8 cellular contexts compared by ENCODE assay signal in the genomic region with DNA sequence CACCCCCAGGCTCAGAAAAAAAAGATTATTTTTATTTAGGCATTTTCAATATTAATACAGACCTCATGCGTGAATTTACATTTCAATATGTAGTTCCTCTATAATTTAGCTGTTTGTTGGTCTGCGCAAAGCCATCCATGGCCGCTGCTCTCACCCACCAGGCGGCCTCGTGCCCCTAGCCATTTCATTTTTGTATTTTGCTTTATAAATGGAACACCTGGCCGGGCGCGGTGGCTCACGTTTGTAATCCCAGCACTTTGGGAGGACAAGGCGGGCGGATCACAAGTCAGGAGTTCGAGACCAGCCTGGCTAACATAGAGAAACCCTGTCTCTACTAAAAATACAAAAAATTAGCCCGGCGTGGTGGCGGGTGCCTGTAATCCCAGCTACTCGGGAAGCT. TPM values are rescaled to one million over a fixed set of nuclear protein-coding genes. Genes with fewer than 3 reads are reported as not detected.
DNase-seq lines count a peak whose midpoint lies in the region; ATAC-seq and TF ChIP-seq lines count a peak whose summit lies in the region.
"Not testable (repeated sequence)": the region's sequence is repeated elsewhere in the genome, so short reads cannot be mapped to it uniquely, and the experiment has no call there.
"Had no signal": no experiment of that assay in that cellular context is flagged by ENCODE, and none has a peak within 500 bp of the region (broad histone marks: within the 10 kb centered on the region; RNA-seq: fewer than 3 reads in every experiment).

No MANE protein-coding gene starts in this region.

- peak overlapping the region; percentile 79 for H3K27ac Mint-ChIP-seq in CD4-positive, alpha-beta T cell
- H3K27ac Mint-ChIP-seq in WTC11, result not testable (repeated sequence)
- H3K27ac Mint-ChIP-seq in stimulated activated effector memory CD8-positive, alpha-beta T cell treated with anti-CD3 and anti-CD28 coated beads, Interleukin-12 subunit alpha, Interleukin-12 subunit beta, amount 100 ng/mL, for 72 hours, result peak overlapping the region; percentile 94

- intact Hi-C loops in CD4-positive, alpha-beta T cell (cut with DNase I, micrococcal nuclease), result loop anchor here (5.0 to 10.0 kb wide), 6 partner anchors 201 to 997 kb away; partner anchors contain the start of genes INTS6 (in 2 of the 2), NEK3 (in 1 of the 2), SUGT1 (in 1 of the 2) and WDFY2 (in 1 of the 2)

- not testable (repeated sequence) for H3K36me3 ChIP-seq in neural cell (ENCODE audit: insufficient read depth, low read length)

- H3K4me1 Mint-ChIP-seq in CD4-positive, alpha-beta T cell (ENCODE audit: low read depth), result peaks cover 58% of the 10 kb centered on the region
- peaks cover 26% of the 10 kb centered on the region for H3K4me1 Mint-ChIP-seq in WTC11
- H3K4me1 Mint-ChIP-seq in stimulated activated effector memory CD8-positive, alpha-beta T cell treated with anti-CD3 and anti-CD28 coated beads, Interleukin-12 subunit alpha, Interleukin-12 subunit beta, amount 100 ng/mL, for 72 hours, result peaks cover 53% of the 10 kb centered on the region

- DNase-seq in CD4-positive, alpha-beta T cell; RWPE1 (ENCODE audit: low spot score); WTC11 (ENCODE audit: low spot score); stimulated activated effector memory CD8-positive, alpha-beta T cell treated with anti-CD3 and anti-CD28 coated beads, Interleukin-12 subunit alpha, Interleukin-12 subunit beta, amount 100 ng/mL, for 72 hours (ENCODE audit: low spot score in 2 of 2): not testable (repeated sequence)
- DNase-seq in NCI-H146 (lab: John Stamatoyannopoulos, UW), result peak; percentile 58

- not testable (repeated sequence) for H4K20me1 ChIP-seq in neural cell (ENCODE audit: insufficient read depth)

- peak overlapping the region; percentile 94 for H3K4me3 Mint-ChIP-seq in CD4-positive, alpha-beta T cell
- peak overlapping the region; percentile 18; the same call in 1 of the 2 replicates for H3K4me3 Mint-ChIP-seq in WTC11
- H3K4me3 Mint-ChIP-seq in stimulated activated effector memory CD8-positive, alpha-beta T cell treated with anti-CD3 and anti-CD28 coated beads, Interleukin-12 subunit alpha, Interleukin-12 subunit beta, amount 100 ng/mL, for 72 hours, result not testable (repeated sequence)

- not testable (repeated sequence) for ATAC-seq in CD4-positive, alpha-beta T cell (ENCODE audit: poor library complexity); WTC11; stimulated activated effector memory CD8-positive, alpha-beta T cell treated with anti-CD3 and anti-CD28 coated beads, Interleukin-12 subunit alpha, Interleukin-12 subunit beta, amount 100 ng/mL, for 72 hours

- TF ChIP-seq CTCF in CD4-positive, alpha-beta T cell (IDR thresholded peaks at IDR 0.05); RWPE1 (conservative IDR thresholded peaks at IDR 0.05; ENCODE audit: low read depth); WTC11 (IDR thresholded peaks at IDR 0.05); neural cell (IDR thresholded peaks at IDR 0.05; ENCODE audit: poor library complexity, severe bottlenecking): not testable (repeated sequence)

- peak overlapping the region; percentile 80 for H2AFZ ChIP-seq in neural cell (ENCODE audit: low read depth, low read length)

- not testable (repeated sequence) for H3K9me3 ChIP-seq in CD4-positive, alpha-beta T cell (ENCODE audit: control insufficient read depth, low read length); neural cell (ENCODE audit: low read length)

- not testable (repeated sequence) for H3K27me3 Mint-ChIP-seq in CD4-positive, alpha-beta T cell; WTC11 (ENCODE audit: low read depth)

- H3K9me3 Mint-ChIP-seq in CD4-positive, alpha-beta T cell; WTC11; stimulated activated effector memory CD8-positive, alpha-beta T cell treated with anti-CD3 and anti-CD28 coated beads, Interleukin-12 subunit alpha, Interleukin-12 subunit beta, amount 100 ng/mL, for 72 hours: not testable (repeated sequence)

- not testable (repeated sequence) for H3K27ac ChIP-seq in CD4-positive, alpha-beta T cell (ENCODE audit: low read depth, low read length)
- H3K27ac ChIP-seq in RWPE1 (peak overlapping the region; percentile 94), neural cell (ENCODE audit: low read length) (peak overlapping the region; percentile 69)

- H3K4me2 ChIP-seq in neural cell (ENCODE audit: low read length), result not testable (repeated sequence)

- not testable (repeated sequence) for H3K9me2 ChIP-seq in neural cell (ENCODE audit: insufficient read depth, low read length)

- CTCF ChIA-PET in CD4-positive, alpha-beta T cell (lab: Charles Lee), result interaction anchor here (1.1 to 3.3 kb wide), 6 partner anchors 14 to 165 kb away, joined by 7 to 24 read pairs (median 8); no protein-coding TSS in a partner anchor
- CTCF ChIA-PET in RWPE1 (lab: Yijun Ruan, JAX) (interaction anchor here (0.6 to 1.1 kb wide), 3 partner anchors 8 to 1030 kb away, joined by 3 to 8 read pairs (median 6); no protein-coding TSS in a partner anchor), WTC11 (lab: Charles Lee) (interaction anchor here (0.9 to 2.4 kb wide), 8 partner anchors 20 to 1066 kb away, joined by 3 to 43 read pairs (median 11); no protein-coding TSS in a partner anchor)

- not testable (repeated sequence) for TF ChIP-seq RAD21 in neural cell (conservative IDR thresholded peaks at IDR 0.05)

- H3K27me3 ChIP-seq in CD4-positive, alpha-beta T cell (ENCODE audit: control insufficient read depth, insufficient read depth, low read length); neural cell (ENCODE audit: insufficient read depth, low read depth, low read length): not testable (repeated sequence)

- peaks cover 27% of the 10 kb centered on the region for H3K36me3 Mint-ChIP-seq in CD4-positive, alpha-beta T cell (ENCODE audit: low read depth)
- H3K36me3 Mint-ChIP-seq in WTC11, result not testable (repeated sequence)
- H3K36me3 Mint-ChIP-seq in stimulated activated effector memory CD8-positive, alpha-beta T cell treated with anti-CD3 and anti-CD28 coated beads, Interleukin-12 subunit alpha, Interleukin-12 subunit beta, amount 100 ng/mL, for 72 hours, result peaks cover 31% of the 10 kb centered on the region

- not testable (repeated sequence) for H3K4me3 ChIP-seq in neural cell (ENCODE audit: low read length)

- not testable (repeated sequence) for H3F3A ChIP-seq in neural cell (ENCODE audit: insufficient read depth, low read length, poor library complexity, severe bottlenecking)

- H3K79me2 ChIP-seq in neural cell (replicated peaks; ENCODE audit: insufficient read depth, low read length), result peaks cover 32% of the 10 kb centered on the region

- POLR2A ChIA-PET in CD4-positive, alpha-beta T cell (lab: Charles Lee), result interaction anchor here (0.9 to 1.2 kb wide), 2 partner anchors 166 to 998 kb away, joined by 4 to 5 read pairs; partner anchors contain the start of gene INTS6
- POLR2A ChIA-PET in RWPE1 (lab: Yijun Ruan, JAX; ENCODE audit: low non-redundant PET), result not testable (repeated sequence)
- POLR2A ChIA-PET in WTC11 (lab: Charles Lee), result interaction anchor here (0.6 kb wide), 1 partner anchor 448 kb away, joined by 3 read pairs; no protein-coding TSS in a partner anchor

- TF ChIP-seq EP300 in neural cell (conservative IDR thresholded peaks at IDR 0.05; ENCODE audit: poor library complexity, severe bottlenecking), result not testable (repeated sequence)

- H3K9ac ChIP-seq in neural cell (ENCODE audit: low read length), result not testable (repeated sequence)

RNA-seq across cellular contexts. Expression of gene VPS36, which starts 1.0 kb away (rescaled TPM):
- total RNA-seq in CD4-positive, alpha-beta T cell, result 10 to 100 TPM; 29.9 to 31.0 TPM
- 18.0 to 21.0 TPM (median 19.2 TPM) in 3 replicates for total RNA-seq in WTC11 (2021)
- 85.4 and 92.6 TPM in 2 replicates for polyA plus RNA-seq in neural cell
- polyA minus RNA-seq in neural cell, result 78.2 and 100 TPM in 2 replicates

RNA-seq across cellular contexts. Expression of gene CKAP2, which starts 3.9 kb away (rescaled TPM):
- total RNA-seq in CD4-positive, alpha-beta T cell, result 10 to 100 TPM; 68.1 to 70.2 TPM
- 53.0 to 59.0 TPM (median 56.0 TPM) in 3 replicates for total RNA-seq in WTC11 (2021)
- 15.9 and 19.1 TPM in 2 replicates for polyA plus RNA-seq in neural cell
- polyA minus RNA-seq in neural cell, result 22.6 and 26.9 TPM in 2 replicates

RNA-seq across cellular contexts. Expression of gene THSD1, which starts 45.4 kb away (rescaled TPM):
- total RNA-seq in CD4-positive, alpha-beta T cell, result under 1 TPM; 0.53 to 0.60 TPM
- 0.30 to 0.46 TPM (median 0.39 TPM) in 3 replicates for total RNA-seq in WTC11 (2021)
- polyA plus RNA-seq in neural cell, result 2.3 and 3.8 TPM in 2 replicates
- polyA minus RNA-seq in neural cell, result 4.6 and 5.0 TPM in 2 replicates
- polyA plus RNA-seq: CD8-positive, alpha-beta memory T cell; GM23338 had no signal
